13 cellular contexts compared by ENCODE assay signal in the genomic region with DNA sequence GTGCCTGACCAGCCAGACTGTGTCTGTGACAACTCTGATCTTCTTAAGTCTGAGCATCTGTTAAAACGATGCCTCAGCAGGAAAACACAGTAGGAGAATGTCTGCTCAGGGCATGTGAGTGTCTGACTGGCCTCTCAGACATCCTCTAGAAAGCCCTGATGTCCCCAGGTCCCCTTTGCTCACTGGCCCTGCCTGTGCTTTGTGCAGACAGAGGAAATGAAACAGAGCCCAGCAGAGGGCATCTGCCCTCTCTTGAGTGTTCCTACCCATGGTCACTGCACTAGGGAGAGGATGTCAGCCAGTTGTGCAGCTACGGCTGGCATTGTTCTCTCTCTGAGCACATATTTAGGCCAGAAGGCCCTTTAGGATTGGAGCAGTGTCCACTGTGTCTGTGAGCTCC. TPM values are rescaled to one million over a fixed set of nuclear protein-coding genes. Genes with fewer than 3 reads are reported as not detected.
DNase-seq lines count a peak whose midpoint lies in the region; ATAC-seq, FAIRE-seq and TF ChIP-seq lines count a peak whose summit lies in the region.
"Had no signal": no experiment of that assay in that cellular context is flagged by ENCODE, and none has a peak within 500 bp of the region (broad histone marks: within the 10 kb centered on the region; RNA-seq: fewer than 3 reads in every experiment).

No MANE protein-coding gene starts in this region.

- FAIRE-seq in bronchial epithelial cell (lab: Jason Lieb, UNC), result no peak

- DNase-seq in DMS53 treated with DMSO at 0.1 percent for 48 hours (lab: John Stamatoyannopoulos, UW; ENCODE audit: unreplicated experiment) (peak; percentile 1), HuH-7 (ENCODE audit: low spot score) (peak; percentile 4), bronchial epithelial cell (ENCODE audit: low read depth) (no peak), mucosa of gallbladder (ENCODE audit: low spot score) (peak; percentile 11), Karpas-422 (no peak), posterior vena cava (ENCODE audit: low spot score) (no peak)
- DNase-seq in effector memory CD8-positive, alpha-beta T cell, result no peak
- DNase-seq: activated CD4-positive, alpha-beta T cell treated with anti-CD3 and anti-CD28 coated beads for 36 hours; NCI-H1694 had no signal

- H3K4me1 ChIP-seq in Karpas-422 (ENCODE audit: low read length), result no peaks in the 10 kb centered on the region
- H3K4me1 ChIP-seq: HAP-1 had no signal

- no peak overlapping the region for H3K4me3 Mint-ChIP-seq in effector memory CD8-positive, alpha-beta T cell
- H3K4me3 Mint-ChIP-seq: activated CD4-positive, alpha-beta T cell treated with anti-CD3 and anti-CD28 coated beads for 36 hours had no signal

- no peaks in the 10 kb centered on the region for H3K9me3 Mint-ChIP-seq in effector memory CD8-positive, alpha-beta T cell

- no peaks in the 10 kb centered on the region for H4K20me1 ChIP-seq in Karpas-422 (ENCODE audit: insufficient read depth, low read depth, low read length)

- no peak overlapping the region for H3K27ac ChIP-seq in Karpas-422 (ENCODE audit: low read length)
- H3K27ac ChIP-seq: body of pancreas had no signal

- no peaks in the 10 kb centered on the region for H3K79me2 ChIP-seq in Karpas-422 (ENCODE audit: low read length)

- peak; percentile 17 for TF ChIP-seq CTCF in bronchial epithelial cell (IDR thresholded peaks at IDR 0.05; ENCODE audit: insufficient read depth, low read length, severe bottlenecking)

- H3K9ac ChIP-seq in Karpas-422 (ENCODE audit: low read length), result no peak overlapping the region

- peaks cover 4% of the 10 kb centered on the region for H3K27me3 ChIP-seq in bronchial epithelial cell (ENCODE audit: control insufficient read depth, insufficient read depth, low read length)
- H3K27me3 ChIP-seq in Karpas-422 (ENCODE audit: low read length), result no peaks in the 10 kb centered on the region
- H3K27me3 ChIP-seq: body of pancreas had no signal

- H3K4me3 ChIP-seq in bronchial epithelial cell (ENCODE audit: low read depth, low read length), result no peak overlapping the region
- H3K4me3 ChIP-seq in Karpas-422 (ENCODE audit: low read length), result no peak overlapping the region
- H3K4me3 ChIP-seq: body of pancreas, HAP-1 had no signal

- no peak overlapping the region for H3K4me2 ChIP-seq in Karpas-422 (ENCODE audit: low read depth, low read length, poor library complexity, severe bottlenecking)

- ATAC-seq in effector memory CD8-positive, alpha-beta T cell (replicated peaks), result no peak
- no peak for ATAC-seq in HG02870 (IDR thresholded peaks at IDR 0.05; ENCODE audit: unreplicated experiment)
- ATAC-seq: activated CD4-positive, alpha-beta T cell treated with anti-CD3 and anti-CD28 coated beads for 36 hours; body of pancreas had no signal

- H3K9me3 ChIP-seq in Karpas-422 (ENCODE audit: low read length), result no peaks in the 10 kb centered on the region
- H3K9me3 ChIP-seq: body of pancreas, HAP-1 had no signal

- intact Hi-C loops in posterior vena cava (cut with DNase I), result no loop called here

- H3K36me3 Mint-ChIP-seq in effector memory CD8-positive, alpha-beta T cell (ENCODE audit: insufficient read depth), result no peaks in the 10 kb centered on the region

- H3K27me3 Mint-ChIP-seq in effector memory CD8-positive, alpha-beta T cell, result peaks cover 12 to 22% of the 10 kb centered on the region in 2 donors

- no peaks in the 10 kb centered on the region for H3K9me2 ChIP-seq in Karpas-422 (replicated peaks; ENCODE audit: insufficient read depth, low read length)

- H3K36me3 ChIP-seq in bronchial epithelial cell (ENCODE audit: control insufficient read depth, insufficient read depth, low read length), result no peaks in the 10 kb centered on the region
- no peaks in the 10 kb centered on the region for H3K36me3 ChIP-seq in Karpas-422 (ENCODE audit: insufficient read depth, low read length)
- H3K36me3 ChIP-seq: HAP-1 had no signal

- H3K4me1 Mint-ChIP-seq in effector memory CD8-positive, alpha-beta T cell (ENCODE audit: low read depth in 2 of 2), result no peaks in the 10 kb centered on the region
- H3K4me1 Mint-ChIP-seq: activated CD4-positive, alpha-beta T cell treated with anti-CD3 and anti-CD28 coated beads for 36 hours had no signal

- H2AFZ ChIP-seq in Karpas-422 (ENCODE audit: low read length), result no peak overlapping the region

- no peak overlapping the region for H3K27ac Mint-ChIP-seq in effector memory CD8-positive, alpha-beta T cell
- H3K27ac Mint-ChIP-seq: activated CD4-positive, alpha-beta T cell treated with anti-CD3 and anti-CD28 coated beads for 36 hours had no signal

RNA-seq across cellular contexts. Expression of gene TRPC7, which starts 56.9 kb away (rescaled TPM):
- total RNA-seq in bronchial epithelial cell (not detected in 2 replicates), mucosa of gallbladder (not detected), posterior vena cava (not detected)
- total RNA-seq in Karpas-422 (2014; rRNA removed; shearing (Covaris generic); ENCODE audit: low replicate concordance), result not detected in 2 replicates
- total RNA-seq: activated CD4-positive, alpha-beta T cell treated with anti-CD3 and anti-CD28 coated beads for 36 hours; body of pancreas; mononuclear cell had no signal

Comparison
In these comparisons a context has a peak if more than half of its experiments do, and no peak if none do; other contexts are left out.
1. DNase-seq: peak in DMS53 treated with DMSO at 0.1 percent for 48 hours (single experiment), HuH-7 (single experiment) and mucosa of gallbladder (single experiment); none in bronchial epithelial cell (single experiment), Karpas-422 (single experiment), posterior vena cava (single experiment) and effector memory CD8-positive, alpha-beta T cell (0 of 3).